ENCODE assay signal across 9 cellular contexts in genomic region chr22:44828193-44828592, GRCh38.
A peak's percentile ranks its signal among the peaks of the same experiment; 100 is the strongest.
DNase-seq lines count a peak whose midpoint lies in the region; ATAC-seq, FAIRE-seq and TF ChIP-seq lines count a peak whose summit lies in the region.
"Had no signal": no experiment of that assay in that cellular context is flagged by ENCODE, and none has a peak within 500 bp of the region (broad histone marks: within the 10 kb centered on the region; RNA-seq: fewer than 3 reads in every experiment).

No MANE protein-coding gene starts in this region.

- no peaks in the 10 kb centered on the region for H3K4me1 ChIP-seq in right lobe of liver
- no peaks in the 10 kb centered on the region for H3K4me1 ChIP-seq in Peyer's patch

- H3K4me3 ChIP-seq in WERI-Rb-1 (ENCODE audit: low read depth, low read length) (no peak overlapping the region), right lobe of liver (no peak overlapping the region), Peyer's patch (no peak overlapping the region)

- no peaks in the 10 kb centered on the region for H3K36me3 ChIP-seq in WERI-Rb-1
- no peaks in the 10 kb centered on the region for H3K36me3 ChIP-seq in right lobe of liver
- no peaks in the 10 kb centered on the region for H3K36me3 ChIP-seq in Peyer's patch

- DNase-seq in GM19239 (ENCODE audit: insufficient read length, low spot score) (peak; percentile 64), WERI-Rb-1 (peak; percentile 52), right lobe of liver (peak in 1 of 3 donors; percentile 8), Peyer's patch (no peak)
- DNase-seq: NCI-H510A treated with DMSO at 0.1 percent for 48 hours had no signal

- no peak for TF ChIP-seq POLR2A in right lobe of liver (IDR thresholded peaks at IDR 0.05)
- TF ChIP-seq POLR2A in Peyer's patch (IDR thresholded peaks at IDR 0.05), result no peak

- no peak for ATAC-seq in right lobe of liver
- no peak for ATAC-seq in HG02588 (IDR thresholded peaks at IDR 0.05; ENCODE audit: unreplicated experiment)
- no peak for ATAC-seq in HG02885 (IDR thresholded peaks at IDR 0.05; ENCODE audit: poor library complexity, unreplicated experiment)
- no peak for ATAC-seq in HG03354 (IDR thresholded peaks at IDR 0.05; ENCODE audit: poor library complexity, severe bottlenecking, unreplicated experiment)

- H3K9me3 ChIP-seq in WERI-Rb-1 (ENCODE audit: severe bottlenecking) (peaks cover 11% of the 10 kb centered on the region), right lobe of liver (no peaks in the 10 kb centered on the region), Peyer's patch (no peaks in the 10 kb centered on the region)

- 57% methylated on average over 8 of the region's 8 CpGs for WGBS in right lobe of liver (ENCODE audit: insufficient coverage, low coverage, low lambda C conversion rate, missing lambda C conversion rate)

- H3K27me3 ChIP-seq in WERI-Rb-1 (ENCODE audit: insufficient read depth, low read depth, severe bottlenecking) (no peaks in the 10 kb centered on the region), right lobe of liver (no peaks in the 10 kb centered on the region), Peyer's patch (no peaks in the 10 kb centered on the region)

- no peak overlapping the region for H3K27ac ChIP-seq in C4-2B
- no peak overlapping the region for H3K27ac ChIP-seq in WERI-Rb-1
- H3K27ac ChIP-seq in right lobe of liver, result no peak overlapping the region
- no peak overlapping the region for H3K27ac ChIP-seq in Peyer's patch

- FAIRE-seq in GM19239 (lab: Jason Lieb, UNC), result no peak

- intact Hi-C loops in right lobe of liver (cut with DNase I), result loop anchor here in 1 of 2 donors (10.0 kb wide), 1 partner anchor 267 kb away; no protein-coding TSS in a partner anchor

- TF ChIP-seq CTCF in C4-2B (conservative IDR thresholded peaks at IDR 0.05) (peak; percentile 87), WERI-Rb-1 (IDR thresholded peaks at IDR 0.05; ENCODE audit: low read depth, low read length) (peak; percentile 66), right lobe of liver (IDR thresholded peaks at IDR 0.05) (peak in 3 of 4 donors; percentile 18 to 39 (median 25)), Peyer's patch (IDR thresholded peaks at IDR 0.05) (peak in 3 of 6 experiments; percentile 6 to 19 (median 18))

Comparison
In these comparisons a context has a peak if more than half of its experiments do, and no peak if none do; other contexts are left out.
1. DNase-seq: peak in GM19239 (single experiment) and WERI-Rb-1 (single experiment); none in Peyer's patch (0 of 3).